In genomic region chr11:65454311-65454695, GRCh38 we compare ENCODE assay signal across 8 cellular contexts. TPM values are rescaled to one million over a fixed set of nuclear protein-coding genes. Genes with fewer than 3 reads are reported as not detected.
A peak's percentile ranks its signal among the peaks of the same experiment; 100 is the strongest.
DNase-seq lines count a peak whose midpoint lies in the region; ATAC-seq and TF ChIP-seq lines count a peak whose summit lies in the region.

No MANE protein-coding gene starts in this region.

- intact Hi-C loops in CD14-positive monocyte (cut with micrococcal nuclease) = loop anchor here in 1 of 2 donors (2.0 kb wide), 1 partner anchor 16 kb away; no protein-coding TSS in a partner anchor

- peak overlapping the region; percentile 79 for H3K9ac ChIP-seq in OCI-LY1 (ENCODE audit: low read length)

- peaks cover 8% of the 10 kb centered on the region for H3K79me2 ChIP-seq in OCI-LY1 (ENCODE audit: insufficient read depth, low read length)
- H3K79me2 ChIP-seq in osteoblast (ENCODE audit: insufficient read depth, low read length) = peaks cover 27% of the 10 kb centered on the region

- H4K20me1 ChIP-seq in OCI-LY1 (ENCODE audit: insufficient read depth, low read length) (no peaks in the 10 kb centered on the region), osteoblast (ENCODE audit: insufficient read depth, low read length) (peaks cover 7% of the 10 kb centered on the region)

- ATAC-seq in GM18517 (IDR thresholded peaks at IDR 0.05; ENCODE audit: unreplicated experiment) = no peak

- peaks cover 0 to 4% of the 10 kb centered on the region in 2 donors for H3K36me3 Mint-ChIP-seq in CD14-positive monocyte

- peaks cover 0 to 11% (median 2%) of the 10 kb centered on the region in 3 donors for H3K27me3 Mint-ChIP-seq in CD14-positive monocyte (ENCODE audit: low read depth in 3 of 3)

- H3K27me3 ChIP-seq in OCI-LY1 (ENCODE audit: insufficient read depth, low read length) (no peaks in the 10 kb centered on the region), osteoblast (ENCODE audit: insufficient read depth, low read length) (no peaks in the 10 kb centered on the region)

- peak overlapping the region; percentile 92 to 93 for H3K4me3 Mint-ChIP-seq in CD14-positive monocyte

- H3K4me1 Mint-ChIP-seq in CD14-positive monocyte = peaks cover 44% of the 10 kb centered on the region

- no peaks in the 10 kb centered on the region for H3K9me2 ChIP-seq in OCI-LY1 (ENCODE audit: low read depth, low read length)

- TF ChIP-seq CTCF in CD14-positive monocyte (IDR thresholded peaks at IDR 0.05) = no peak
- TF ChIP-seq CTCF in OCI-LY1 (IDR thresholded peaks at IDR 0.05; ENCODE audit: low read length) = no peak
- no peak for TF ChIP-seq CTCF in osteoblast (IDR thresholded peaks at IDR 0.05; ENCODE audit: extremely low read depth, low read depth, low read length)

- H3K27ac Mint-ChIP-seq in CD14-positive monocyte = peak overlapping the region; percentile 93 to 98 (median 95)

- peaks cover 0 to 8% (median 0%) of the 10 kb centered on the region in 7 donors for H3K9me3 Mint-ChIP-seq in CD14-positive monocyte

- H3K27ac ChIP-seq in OCI-LY1 (ENCODE audit: low read depth, low read length, poor library complexity, severe bottlenecking) = peak overlapping the region; percentile 73
- H3K27ac ChIP-seq in epithelial cell of prostate = peak overlapping the region; percentile 75
- peak overlapping the region; percentile 84 for H3K27ac ChIP-seq in osteoblast (ENCODE audit: low read depth, low read length)

- H3K4me2 ChIP-seq in OCI-LY1 (ENCODE audit: low read length) (peak overlapping the region; percentile 97), osteoblast (ENCODE audit: insufficient read depth, low read length) (peak overlapping the region; percentile 87)

- peak overlapping the region; percentile 78 for H3K4me3 ChIP-seq in OCI-LY1 (ENCODE audit: low read depth, low read length, poor library complexity, severe bottlenecking)
- peak overlapping the region; percentile 70 for H3K4me3 ChIP-seq in osteoblast (ENCODE audit: insufficient read depth, low read length)

- H3K4me1 ChIP-seq in OCI-LY1 (ENCODE audit: insufficient read depth, low read length, severe bottlenecking) (peaks cover 39% of the 10 kb centered on the region), osteoblast (ENCODE audit: insufficient read depth, low read length) (peaks cover 30% of the 10 kb centered on the region)

- peaks cover 10% of the 10 kb centered on the region for H3K36me3 ChIP-seq in OCI-LY1 (ENCODE audit: insufficient read depth, low read length)
- H3K36me3 ChIP-seq in osteoblast (ENCODE audit: insufficient read depth, low read length) = peaks cover 8% of the 10 kb centered on the region

- H3K9me3 ChIP-seq in OCI-LY1 (ENCODE audit: low read length) = no peaks in the 10 kb centered on the region
- no peaks in the 10 kb centered on the region for H3K9me3 ChIP-seq in osteoblast (ENCODE audit: low read depth, low read length)

- no peak for DNase-seq in CD14-positive monocyte (ENCODE audit: low spot score)
- DNase-seq in epithelial cell of prostate (ENCODE audit: low read depth, low spot score) = no peak
- DNase-seq in osteoblast (ENCODE audit: insufficient read length, low spot score, missing footprints) = peak; percentile 89
- DNase-seq in NCI-H2029 (lab: John Stamatoyannopoulos, UW) = no peak
- no peak for DNase-seq in SK-N-DZ (ENCODE audit: low spot score)
- no peak for DNase-seq in NCI-H2196 treated with DMSO at 0.1 percent for 48 hours (lab: John Stamatoyannopoulos, UW; ENCODE audit: unreplicated experiment)

- H2AFZ ChIP-seq in OCI-LY1 (ENCODE audit: low read length) (no peak overlapping the region), osteoblast (ENCODE audit: low read length) (no peak overlapping the region)

- H3F3A ChIP-seq in OCI-LY1 (ENCODE audit: insufficient read depth, low read length) = no peaks in the 10 kb centered on the region

RNA-seq across cellular contexts. Expression of gene NEAT1, which starts 31.7 kb away (rescaled TPM):
- 1 to 10 TPM in 1 of 2 donors, under 1 TPM in 1; 0.90 to 1.3 TPM for polyA plus RNA-seq in CD14-positive monocyte
- total RNA-seq in osteoblast = 818 and 1,122 TPM in 2 replicates
- 15.6 and 18.2 TPM in 2 replicates for polyA plus RNA-seq in SK-N-DZ (2014; cell fraction: cytosol; rRNA removed)
- polyA plus RNA-seq in SK-N-DZ (2014; cell fraction: nucleus; rRNA removed) = 45.6 and 148 TPM in 2 replicates

RNA-seq across cellular contexts. Expression of gene MALAT1, which starts 44.5 kb away (rescaled TPM):
- 100 to 1,000 TPM; 263 to 554 TPM for polyA plus RNA-seq in CD14-positive monocyte
- total RNA-seq in osteoblast = 19,002 and 21,612 TPM in 2 replicates
- polyA plus RNA-seq in SK-N-DZ (2014; cell fraction: cytosol; rRNA removed) = 15.5 and 29.5 TPM in 2 replicates
- polyA plus RNA-seq in SK-N-DZ (2014; cell fraction: nucleus; rRNA removed) = 347 and 1,650 TPM in 2 replicates
